ENCODE assay signal across 7 cellular contexts in the genomic region with DNA sequence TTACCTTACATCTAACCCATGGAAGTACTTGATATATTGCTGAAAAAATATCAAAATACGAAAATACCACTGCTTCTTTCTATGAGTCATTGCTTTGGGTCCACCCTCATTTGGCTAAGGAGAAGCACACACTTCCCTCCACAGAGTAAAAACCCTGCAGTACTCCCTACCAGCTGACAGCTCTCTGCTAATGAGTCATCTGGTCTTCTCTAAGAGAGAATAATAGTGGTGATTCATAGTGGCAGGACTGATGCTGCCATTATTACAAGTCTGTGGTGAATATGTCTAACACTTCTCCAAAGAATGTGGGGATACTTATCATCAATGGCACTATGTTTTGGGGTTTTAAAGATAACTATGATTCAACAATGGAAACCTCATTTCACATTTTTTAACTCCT.
DNase-seq lines count a peak whose midpoint lies in the region; ATAC-seq, FAIRE-seq and TF ChIP-seq lines count a peak whose summit lies in the region.

No MANE protein-coding gene starts in this region.

- no peak overlapping the region for H3K27ac ChIP-seq in Peyer's patch
- H3K27ac ChIP-seq in small intestine (ENCODE audit: low read depth in 1 of 2, low read length in 1 of 2), result no peak overlapping the region

- WGBS in small intestine, 3 donors, result 7 to 18% (median 14%) methylated on average over 1 of the region's 1 CpG

- no peak for FAIRE-seq in small intestine (lab: Jason Lieb, UNC)

- H3K4me1 ChIP-seq in Peyer's patch (no peaks in the 10 kb centered on the region), small intestine (ENCODE audit: control insufficient read depth in 2 of 2, insufficient read depth in 1 of 2, low read depth in 1 of 2, low read length in 1 of 2) (no peaks in the 10 kb centered on the region)

- H3K27me3 ChIP-seq in Peyer's patch (no peaks in the 10 kb centered on the region), small intestine (ENCODE audit: control insufficient read depth in 2 of 2, insufficient read depth in 2 of 2, low read length in 2 of 2) (no peaks in the 10 kb centered on the region)

- H3K36me3 ChIP-seq in Peyer's patch (no peaks in the 10 kb centered on the region), small intestine (ENCODE audit: control insufficient read depth in 2 of 2, insufficient read depth in 2 of 2, low read length in 2 of 2) (no peaks in the 10 kb centered on the region)

- H3K9me3 ChIP-seq in Peyer's patch, result no peaks in the 10 kb centered on the region
- no peaks in the 10 kb centered on the region for H3K9me3 ChIP-seq in small intestine (ENCODE audit: control insufficient read depth, low read depth)

- ATAC-seq in GM18870 (IDR thresholded peaks at IDR 0.05; ENCODE audit: unreplicated experiment), result peak; percentile 99
- peak; percentile 99 for ATAC-seq in HG02759 (IDR thresholded peaks at IDR 0.05; ENCODE audit: unreplicated experiment)

- no peak overlapping the region for H3K4me3 ChIP-seq in Peyer's patch
- no peak overlapping the region for H3K4me3 ChIP-seq in small intestine (ENCODE audit: low read depth in 1 of 2, low read length in 2 of 2)

- no peak for TF ChIP-seq CTCF in Peyer's patch (IDR thresholded peaks at IDR 0.05)

- DNase-seq in NOMO-1 treated with DMSO at 0.1 percent for 48 hours (lab: John Stamatoyannopoulos, UW; ENCODE audit: unreplicated experiment) (peak; percentile 45), glomerular visceral epithelial cell (ENCODE audit: extremely low spot score) (peak; percentile 84), Peyer's patch (no peak), GDM1 (lab: John Stamatoyannopoulos, UW) (no peak), small intestine (no peak)

- no peak for TF ChIP-seq POLR2A in Peyer's patch (IDR thresholded peaks at IDR 0.05)

Comparison
In these comparisons a context has a peak if more than half of its experiments do, and no peak if none do; other contexts are left out.
1. DNase-seq: peak in NOMO-1 treated with DMSO at 0.1 percent for 48 hours (single experiment) and glomerular visceral epithelial cell (single experiment); none in Peyer's patch (0 of 3), GDM1 (single experiment) and small intestine (single experiment).